In genomic region chr6:136517582-136517981, GRCh38 we compare ENCODE assay signal across 1 cellular context.
TF ChIP-seq lines count a peak whose summit lies in the region.

No MANE protein-coding gene starts in this region.

TF ChIP-seq in HepG2, 621 proteins besides CTCF, POLR2A, EP300 and RAD21 (continued from another document):
- TF ChIP-seq ZNF574 (CRISPR knock-in tag; IDR thresholded peaks at IDR 0.05) (no peak), ZNF607 (CRISPR knock-in tag; IDR thresholded peaks at IDR 0.05; ENCODE audit: borderline replicate concordance) (no peak), REXO4 (CRISPR knock-in tag; IDR thresholded peaks at IDR 0.05; ENCODE audit: borderline replicate concordance) (no peak), ZNF205 (CRISPR knock-in tag; IDR thresholded peaks at IDR 0.05) (no peak), ZNF160 (CRISPR knock-in tag; IDR thresholded peaks at IDR 0.05) (no peak), ZMYM4 (CRISPR knock-in tag; IDR thresholded peaks at IDR 0.05) (no peak), ZFYVE20 (CRISPR knock-in tag; IDR thresholded peaks at IDR 0.05; ENCODE audit: borderline replicate concordance, low read depth) (no peak), SP140L (CRISPR knock-in tag; IDR thresholded peaks at IDR 0.05; ENCODE audit: borderline replicate concordance) (no peak), ZNF639 (CRISPR knock-in tag; conservative IDR thresholded peaks at IDR 0.05) (no peak), ATRX (CRISPR knock-in tag; IDR thresholded peaks at IDR 0.05; ENCODE audit: borderline replicate concordance) (no peak), PCBP1 (IDR thresholded peaks at IDR 0.05; ENCODE audit: borderline replicate concordance, low read depth, low read length) (no peak), ZNF10 (CRISPR knock-in tag; IDR thresholded peaks at IDR 0.05; ENCODE audit: borderline replicate concordance, low read depth) (no peak), ZNF547 (CRISPR knock-in tag; IDR thresholded peaks at IDR 0.05) (no peak), MYNN (CRISPR knock-in tag; IDR thresholded peaks at IDR 0.05; ENCODE audit: low read depth) (no peak), SP1 (IDR thresholded peaks at IDR 0.05) (no peak), SP1 (CRISPR knock-in tag; IDR thresholded peaks at IDR 0.05) (no peak)
TF ChIP-seq in HepG2: peak in this region for 0.
